33 cellular contexts compared by ENCODE assay signal in the genomic region with DNA sequence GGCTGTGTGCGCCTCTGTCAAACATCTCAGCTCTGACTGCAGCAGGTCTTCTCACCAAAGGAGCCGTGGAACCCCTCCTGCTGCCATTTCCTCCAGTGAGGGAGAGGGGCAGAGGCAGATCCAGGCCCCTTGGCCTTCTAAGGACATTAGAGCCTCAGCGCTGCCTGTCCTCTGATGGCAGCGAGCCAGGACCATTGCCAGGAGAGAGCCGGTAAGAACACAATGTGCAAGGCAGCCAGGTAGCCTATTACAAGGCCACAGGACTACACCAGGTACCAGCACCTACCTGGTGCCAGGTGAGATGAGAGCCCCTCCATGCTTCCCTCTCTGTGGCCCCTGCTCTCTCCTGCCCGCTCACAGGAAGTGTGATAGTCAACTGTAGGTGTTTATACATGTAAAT.
"Had no signal": no experiment of that assay in that cellular context is flagged by ENCODE, and none has a peak within 500 bp of the region (broad histone marks: within the 10 kb centered on the region; RNA-seq: fewer than 3 reads in every experiment).

No MANE protein-coding gene starts in this region.

- H3K9ac ChIP-seq: SK-N-SH had no signal

- H3K27me3 ChIP-seq: ascending aorta, breast epithelium, SJSA1 had no signal

- H3K36me3 ChIP-seq: ascending aorta, breast epithelium, SJSA1, WERI-Rb-1 had no signal

- H3K9me3 ChIP-seq: ascending aorta, breast epithelium, SJSA1, SK-N-SH had no signal

- H3K4me3 ChIP-seq: ascending aorta, breast epithelium, K562, SJSA1 had no signal

- H3K27ac Mint-ChIP-seq: activated CD4-positive, alpha-beta T cell treated with anti-CD3 and anti-CD28 coated beads for 36 hours; activated CD4-positive, alpha-beta T cell treated with anti-CD3 and anti-CD28 coated beads, Interleukin-2, amount 10 ng/mL, durations not matched to agents 7 days and 5 days; activated CD8-positive, alpha-beta T cell treated with anti-CD3 and anti-CD28 coated beads, Interleukin-2, amount 10 ng/mL, durations not matched to agents 7 days and 5 days; activated naive CD4-positive, alpha-beta T cell treated with anti-CD3 and anti-CD28 coated beads, Interleukin-2, amount 50 U/mL, for 24 hours; activated naive CD8-positive, alpha-beta T cell treated with anti-CD3 and anti-CD28 coated beads, Interleukin-2, amount 10 ng/mL, durations not matched to agents 7 days and 5 days; activated T-cell treated with anti-CD3 and anti-CD28 coated beads, Interleukin-2, amount 50 U/mL, for 24 hours; activated T-helper 2 cell treated with anti-CD3 and anti-CD28 coated beads, Interferon-gamma antibody, Interleukin-2, Interleukin-4, amounts not matched to agents 10 μg/mL and 5 μg/mL and 100 μg/mL, durations not matched to agents 14 hours and 24 hours and 36 hours; T-cell; T-helper 17 cell had no signal

- H3K4me3 Mint-ChIP-seq: activated CD4-positive, alpha-beta T cell treated with anti-CD3 and anti-CD28 coated beads for 36 hours; activated CD4-positive, alpha-beta T cell treated with anti-CD3 and anti-CD28 coated beads, Interleukin-2, amount 10 ng/mL, durations not matched to agents 7 days and 5 days; activated CD8-positive, alpha-beta T cell treated with anti-CD3 and anti-CD28 coated beads, Interleukin-2, amount 10 ng/mL, durations not matched to agents 7 days and 5 days; activated naive CD4-positive, alpha-beta T cell treated with anti-CD3 and anti-CD28 coated beads, Interleukin-2, amount 50 U/mL, for 24 hours; activated naive CD8-positive, alpha-beta T cell treated with anti-CD3 and anti-CD28 coated beads, Interleukin-2, amount 10 ng/mL, durations not matched to agents 7 days and 5 days; activated T-cell treated with anti-CD3 and anti-CD28 coated beads, Interleukin-2, amount 50 U/mL, for 24 hours; T-cell; T-helper 17 cell had no signal

- H3K36me3 Mint-ChIP-seq: activated naive CD4-positive, alpha-beta T cell treated with anti-CD3 and anti-CD28 coated beads, Interleukin-2, amount 50 U/mL, for 24 hours; activated naive CD8-positive, alpha-beta T cell treated with anti-CD3 and anti-CD28 coated beads, Interleukin-2, amount 10 ng/mL, durations not matched to agents 7 days and 5 days; T-cell had no signal

- H3K27me3 Mint-ChIP-seq: activated CD4-positive, alpha-beta T cell treated with anti-CD3 and anti-CD28 coated beads for 36 hours; activated naive CD4-positive, alpha-beta T cell treated with anti-CD3 and anti-CD28 coated beads, Interleukin-2, amount 50 U/mL, for 24 hours; activated naive CD8-positive, alpha-beta T cell treated with anti-CD3 and anti-CD28 coated beads, Interleukin-2, amount 10 ng/mL, durations not matched to agents 7 days and 5 days; activated T-cell treated with anti-CD3 and anti-CD28 coated beads, Interleukin-2, amount 50 U/mL, for 24 hours; T-cell; T-helper 17 cell had no signal

- DNase-seq: activated CD4-positive, alpha-beta T cell treated with anti-CD3 and anti-CD28 coated beads for 36 hours; activated CD4-positive, alpha-beta T cell treated with anti-CD3 and anti-CD28 coated beads, Interleukin-2, amount 10 ng/mL, durations not matched to agents 7 days and 5 days; activated CD4-positive, alpha-beta T cell treated with anti-CD3 and anti-CD28 coated beads, Interleukin-2, amount 50 U/mL, for 48 hours; activated CD8-positive, alpha-beta T cell treated with anti-CD3 and anti-CD28 coated beads, Interleukin-2, amount 10 ng/mL, durations not matched to agents 7 days and 5 days; activated gamma-delta T cell; activated naive CD4-positive, alpha-beta T cell treated with Interleukin-2 at 50 U/mL for 16 hours; activated naive CD8-positive, alpha-beta T cell treated with anti-CD3 and anti-CD28 coated beads, Interleukin-2, amount 10 ng/mL, durations not matched to agents 7 days and 5 days; activated T-cell treated with anti-CD3 and anti-CD28 coated beads, Interleukin-2, amount 50 U/mL, for 24 hours; amygdala; caudate nucleus; cerebellar nuclear complex; NCI-H1105; NCI-H1417 treated with DMSO at 0.1 percent for 48 hours; NCI-H187 treated with DMSO at 0.1 percent for 48 hours; NCI-H2171 treated with DMSO at 0.1 percent for 48 hours; NCI-H2227 treated with DMSO at 0.1 percent for 48 hours; NCI-H446; NCI-H510A treated with DMSO at 0.1 percent for 48 hours; NCI-H526 treated with DMSO at 0.1 percent for 48 hours; NCI-H774; SHP77; SK-N-SH; T-cell; T-helper 17 cell; T-helper 9 cell; WERI-Rb-1 had no signal

- H3K4me1 Mint-ChIP-seq: activated CD4-positive, alpha-beta T cell treated with anti-CD3 and anti-CD28 coated beads for 36 hours; activated CD4-positive, alpha-beta T cell treated with anti-CD3 and anti-CD28 coated beads, Interleukin-2, amount 10 ng/mL, durations not matched to agents 7 days and 5 days; activated naive CD4-positive, alpha-beta T cell treated with anti-CD3 and anti-CD28 coated beads, Interleukin-2, amount 50 U/mL, for 24 hours; activated naive CD8-positive, alpha-beta T cell treated with anti-CD3 and anti-CD28 coated beads, Interleukin-2, amount 10 ng/mL, durations not matched to agents 7 days and 5 days; T-cell; T-helper 17 cell had no signal

- ATAC-seq: activated CD4-positive, alpha-beta T cell treated with anti-CD3 and anti-CD28 coated beads for 36 hours; activated CD8-positive, alpha-beta T cell treated with anti-CD3 and anti-CD28 coated beads, Interleukin-2, amount 10 ng/mL, durations not matched to agents 7 days and 5 days; K562; Panc1; T-cell; T-helper 17 cell had no signal

- H3K9me3 Mint-ChIP-seq: activated CD4-positive, alpha-beta T cell treated with anti-CD3 and anti-CD28 coated beads, Interleukin-2, amount 10 ng/mL, durations not matched to agents 7 days and 5 days; activated naive CD4-positive, alpha-beta T cell treated with anti-CD3 and anti-CD28 coated beads, Interleukin-2, amount 50 U/mL, for 24 hours; activated naive CD8-positive, alpha-beta T cell treated with anti-CD3 and anti-CD28 coated beads, Interleukin-2, amount 10 ng/mL, durations not matched to agents 7 days and 5 days; activated T-cell treated with anti-CD3 and anti-CD28 coated beads, Interleukin-2, amount 50 U/mL, for 24 hours; activated T-helper 2 cell treated with anti-CD3 and anti-CD28 coated beads, Interferon-gamma antibody, Interleukin-2, Interleukin-4, amounts not matched to agents 10 μg/mL and 5 μg/mL and 100 μg/mL, durations not matched to agents 14 hours and 24 hours and 36 hours; T-cell had no signal

- H3K27ac ChIP-seq: ascending aorta, breast epithelium, SJSA1, WERI-Rb-1 had no signal
